Comparison of ENCODE assay signal across 1 cellular context in the genomic region with DNA sequence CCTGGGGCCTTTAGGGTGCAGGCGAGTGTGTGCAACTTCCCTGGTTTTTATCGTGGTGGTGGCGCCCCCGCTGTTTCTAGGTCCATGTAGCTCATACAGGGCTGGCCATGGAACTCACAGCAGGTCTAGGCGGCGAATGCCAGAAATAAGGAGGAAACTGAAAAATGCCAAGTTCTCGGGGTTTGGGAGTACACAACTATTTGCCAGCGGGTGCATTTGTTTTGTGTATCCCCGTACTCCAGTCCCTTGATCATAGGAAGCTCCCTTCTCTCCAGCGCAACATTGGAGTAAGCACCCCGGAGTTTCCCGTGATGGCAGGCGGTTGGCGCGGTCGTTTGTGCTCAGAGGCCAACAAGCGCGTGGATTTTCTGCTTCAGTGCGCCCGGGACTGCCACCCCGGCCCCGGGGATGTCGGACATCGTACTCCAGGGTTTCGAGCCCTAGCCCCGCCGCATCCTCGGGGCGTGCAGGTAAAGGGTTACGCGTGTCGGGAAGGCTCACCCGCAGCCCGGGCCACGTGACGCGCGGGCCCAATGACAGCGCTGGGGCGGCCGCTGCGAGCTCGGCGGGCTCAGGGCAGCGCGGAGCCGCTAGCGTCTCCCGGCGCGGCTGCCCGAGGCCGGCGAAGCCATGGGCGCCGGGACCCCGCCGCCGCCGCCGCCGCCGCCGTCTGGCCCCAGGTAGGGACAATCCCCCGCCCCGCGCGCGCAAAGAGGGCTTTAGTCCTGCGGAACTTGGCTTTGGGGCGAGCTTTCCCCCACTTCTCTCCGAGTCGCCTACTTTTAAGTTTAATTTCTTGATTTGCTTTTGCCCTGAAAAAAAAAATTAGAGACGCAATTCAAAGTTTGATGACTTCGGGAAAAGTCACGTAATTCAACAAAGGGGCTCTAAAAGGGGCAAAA.
TF ChIP-seq lines count a peak whose summit lies in the region.

No MANE protein-coding gene starts in this region.

TF ChIP-seq in HEK293, 187 proteins besides CTCF, POLR2A, EP300 and RAD21 (continued from another document):
- TF ChIP-seq, protein P1, sequence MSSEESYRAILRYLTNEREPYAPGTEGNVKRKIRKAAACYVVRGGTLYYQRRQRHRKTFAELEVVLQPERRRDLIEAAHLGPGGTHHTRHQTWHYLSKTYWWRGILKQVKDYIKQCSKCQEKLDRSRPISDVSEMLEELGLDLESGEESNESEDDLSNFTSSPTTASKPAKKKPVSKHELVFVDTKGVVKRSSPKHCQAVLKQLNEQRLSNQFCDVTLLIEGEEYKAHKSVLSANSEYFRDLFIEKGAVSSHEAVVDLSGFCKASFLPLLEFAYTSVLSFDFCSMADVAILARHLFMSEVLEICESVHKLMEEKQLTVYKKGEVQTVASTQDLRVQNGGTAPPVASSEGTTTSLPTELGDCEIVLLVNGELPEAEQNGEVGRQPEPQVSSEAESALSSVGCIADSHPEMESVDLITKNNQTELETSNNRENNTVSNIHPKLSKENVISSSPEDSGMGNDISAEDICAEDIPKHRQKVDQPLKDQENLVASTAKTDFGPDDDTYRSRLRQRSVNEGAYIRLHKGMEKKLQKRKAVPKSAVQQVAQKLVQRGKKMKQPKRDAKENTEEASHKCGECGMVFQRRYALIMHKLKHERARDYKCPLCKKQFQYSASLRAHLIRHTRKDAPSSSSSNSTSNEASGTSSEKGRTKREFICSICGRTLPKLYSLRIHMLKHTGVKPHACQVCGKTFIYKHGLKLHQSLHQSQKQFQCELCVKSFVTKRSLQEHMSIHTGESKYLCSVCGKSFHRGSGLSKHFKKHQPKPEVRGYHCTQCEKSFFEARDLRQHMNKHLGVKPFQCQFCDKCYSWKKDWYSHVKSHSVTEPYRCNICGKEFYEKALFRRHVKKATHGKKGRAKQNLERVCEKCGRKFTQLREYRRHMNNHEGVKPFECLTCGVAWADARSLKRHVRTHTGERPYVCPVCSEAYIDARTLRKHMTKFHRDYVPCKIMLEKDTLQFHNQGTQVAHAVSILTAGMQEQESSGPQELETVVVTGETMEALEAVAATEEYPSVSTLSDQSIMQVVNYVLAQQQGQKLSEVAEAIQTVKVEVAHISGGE (tag by site-specific recombination; conservative IDR thresholded peaks at IDR 0.05; ENCODE audit: low read depth): 0 out of 2 replicates have a peak, but pooled peaks have one; percentile 19
- TF ChIP-seq ZIC2 (tag by site-specific recombination; IDR thresholded peaks at IDR 0.05) (0 out of 2 replicates have a peak, but pooled peaks have one; percentile 9), ZBTB10 (tag by site-specific recombination; IDR thresholded peaks at IDR 0.05) (0 out of 2 replicates have a peak, but pooled peaks have one; percentile 37), ZEB2 (tag by site-specific recombination; IDR thresholded peaks at IDR 0.05) (peak; percentile 50; the same call in 1 of the 2 replicates), GLIS1 (tag by site-specific recombination; IDR thresholded peaks at IDR 0.05) (peak; percentile 18; the same call in 1 of the 2 replicates), ZBTB48 (tag by site-specific recombination; IDR thresholded peaks at IDR 0.05) (peak; percentile 85), SETDB1 (IDR thresholded peaks at IDR 0.05; ENCODE audit: insufficient read length, low read length) (no peak), ZNF416 (tag by site-specific recombination; IDR thresholded peaks at IDR 0.05) (no peak), TSHZ1 (tag by site-specific recombination; IDR thresholded peaks at IDR 0.05; ENCODE audit: borderline replicate concordance) (no peak), ZNF335 (tag by site-specific recombination; conservative IDR thresholded peaks at IDR 0.05) (peak; percentile 96), ZBTB8A (tag by site-specific recombination; IDR thresholded peaks at IDR 0.05) (peak; percentile 45; the same call in 1 of the 2 replicates), SP2 (tag by site-specific recombination; IDR thresholded peaks at IDR 0.05) (0 out of 2 replicates have a peak, but pooled peaks have one; percentile 6), ZNF354C (tag by site-specific recombination; IDR thresholded peaks at IDR 0.05; ENCODE audit: borderline replicate concordance, low read depth) (no peak), ZNF76 (tag by site-specific recombination; IDR thresholded peaks at IDR 0.05; ENCODE audit: borderline replicate concordance, low read depth) (peak; percentile 43; the same call in 1 of the 2 replicates)
- TF ChIP-seq, protein P2, sequence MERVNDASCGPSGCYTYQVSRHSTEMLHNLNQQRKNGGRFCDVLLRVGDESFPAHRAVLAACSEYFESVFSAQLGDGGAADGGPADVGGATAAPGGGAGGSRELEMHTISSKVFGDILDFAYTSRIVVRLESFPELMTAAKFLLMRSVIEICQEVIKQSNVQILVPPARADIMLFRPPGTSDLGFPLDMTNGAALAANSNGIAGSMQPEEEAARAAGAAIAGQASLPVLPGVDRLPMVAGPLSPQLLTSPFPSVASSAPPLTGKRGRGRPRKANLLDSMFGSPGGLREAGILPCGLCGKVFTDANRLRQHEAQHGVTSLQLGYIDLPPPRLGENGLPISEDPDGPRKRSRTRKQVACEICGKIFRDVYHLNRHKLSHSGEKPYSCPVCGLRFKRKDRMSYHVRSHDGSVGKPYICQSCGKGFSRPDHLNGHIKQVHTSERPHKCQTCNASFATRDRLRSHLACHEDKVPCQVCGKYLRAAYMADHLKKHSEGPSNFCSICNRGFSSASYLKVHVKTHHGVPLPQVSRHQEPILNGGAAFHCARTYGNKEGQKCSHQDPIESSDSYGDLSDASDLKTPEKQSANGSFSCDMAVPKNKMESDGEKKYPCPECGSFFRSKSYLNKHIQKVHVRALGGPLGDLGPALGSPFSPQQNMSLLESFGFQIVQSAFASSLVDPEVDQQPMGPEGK (tag by site-specific recombination; IDR thresholded peaks at IDR 0.05): 0 out of 2 replicates have a peak, but pooled peaks have one; percentile 43
- TF ChIP-seq, protein P3, sequence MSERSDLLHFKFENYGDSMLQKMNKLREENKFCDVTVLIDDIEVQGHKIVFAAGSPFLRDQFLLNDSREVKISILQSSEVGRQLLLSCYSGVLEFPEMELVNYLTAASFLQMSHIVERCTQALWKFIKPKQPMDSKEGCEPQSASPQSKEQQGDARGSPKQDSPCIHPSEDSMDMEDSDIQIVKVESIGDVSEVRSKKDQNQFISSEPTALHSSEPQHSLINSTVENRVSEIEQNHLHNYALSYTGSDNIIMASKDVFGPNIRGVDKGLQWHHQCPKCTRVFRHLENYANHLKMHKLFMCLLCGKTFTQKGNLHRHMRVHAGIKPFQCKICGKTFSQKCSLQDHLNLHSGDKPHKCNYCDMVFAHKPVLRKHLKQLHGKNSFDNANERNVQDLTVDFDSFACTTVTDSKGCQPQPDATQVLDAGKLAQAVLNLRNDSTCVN (tag by site-specific recombination; optimal IDR thresholded peaks at IDR 0.05): peak; percentile 83
TF ChIP-seq in HEK293: peak in this region for 14.
